ENCODE assay signal across 8 cellular contexts in the genomic region with DNA sequence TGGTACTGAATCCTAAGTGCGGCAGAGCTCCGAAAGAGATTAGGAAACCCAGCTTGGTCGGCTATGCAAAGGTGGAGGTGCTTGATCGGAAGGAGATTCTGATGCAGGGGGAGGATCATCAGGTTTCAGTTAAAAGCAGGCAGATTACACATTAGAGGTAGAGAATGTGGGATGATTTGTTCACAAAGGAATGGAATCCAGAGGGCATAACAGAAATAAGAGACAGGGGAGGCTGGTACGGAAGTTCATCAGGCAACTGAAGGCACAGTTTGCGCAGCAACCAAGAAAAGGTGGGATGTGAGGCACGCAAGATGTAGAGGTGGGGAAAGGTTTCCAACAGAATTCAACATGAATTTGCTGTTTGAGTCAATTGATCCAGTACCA. TPM values are rescaled to one million over a fixed set of nuclear protein-coding genes. Genes with fewer than 3 reads are reported as not detected.
A peak's percentile ranks its signal among the peaks of the same experiment; 100 is the strongest.
DNase-seq lines count a peak whose midpoint lies in the region; ATAC-seq and TF ChIP-seq lines count a peak whose summit lies in the region.

No MANE protein-coding gene starts in this region.

- no peaks in the 10 kb centered on the region for H3F3A ChIP-seq in DOHH2 (ENCODE audit: control insufficient read depth, insufficient read depth)

- H3K4me3 ChIP-seq in DOHH2 (ENCODE audit: low read length), result peak overlapping the region; percentile 91
- no peak overlapping the region for H3K4me3 ChIP-seq in H7 (ENCODE audit: insufficient read depth, low read depth, low read length)
- peak overlapping the region; percentile 92 for H3K4me3 ChIP-seq in OCI-LY7 (ENCODE audit: low read depth, low read length, poor library complexity, severe bottlenecking)
- H3K4me3 ChIP-seq in fibroblast of villous mesenchyme (ENCODE audit: low read depth, low read length), result peak overlapping the region; percentile 92
- H3K4me3 ChIP-seq in prostate gland, result peak overlapping the region; percentile 81 to 96

- H3K27me3 ChIP-seq in DOHH2 (ENCODE audit: control insufficient read depth, low read length) (no peaks in the 10 kb centered on the region), H7 (ENCODE audit: control insufficient read depth, insufficient read depth, low read length) (no peaks in the 10 kb centered on the region), prostate gland (replicated peaks; ENCODE audit: insufficient read depth) (no peaks in the 10 kb centered on the region)

- H3K4me1 ChIP-seq in DOHH2 (ENCODE audit: control insufficient read depth, low read length) (peaks cover 18% of the 10 kb centered on the region), OCI-LY7 (ENCODE audit: insufficient read depth, low read length, poor library complexity, severe bottlenecking) (peaks cover 16% of the 10 kb centered on the region), prostate gland (replicated peaks) (no peaks in the 10 kb centered on the region)

- ATAC-seq in HG03108 (IDR thresholded peaks at IDR 0.05; ENCODE audit: unreplicated experiment), result no peak

- no TSS peak for BruUV-seq in OCI-LY7 (replicated peaks; lab: Mats Ljungman, UMichigan)

- POLR2A ChIA-PET in OCI-LY7 (lab: Charles Lee), result no interaction called here

- WGBS in prostate gland, result 84% methylated on average over 7 of the region's 7 CpGs

- no peaks in the 10 kb centered on the region; the same call in 1 of the 2 replicates for H4K20me1 ChIP-seq in DOHH2 (ENCODE audit: control insufficient read depth, insufficient read depth, low read depth, low read length)
- H4K20me1 ChIP-seq in OCI-LY7 (ENCODE audit: insufficient read depth, low read length), result peaks cover 11% of the 10 kb centered on the region

- H3K27ac ChIP-seq in DOHH2 (ENCODE audit: low read depth, low read length), result no peak overlapping the region
- no peak overlapping the region for H3K27ac ChIP-seq in OCI-LY7 (ENCODE audit: low read depth, low read length, poor library complexity, severe bottlenecking)
- H3K27ac ChIP-seq in prostate gland, result peak overlapping the region; percentile 93 to 97

- H3K4me2 ChIP-seq in DOHH2 (ENCODE audit: low read length) (peak overlapping the region; percentile 76), OCI-LY7 (ENCODE audit: low read length) (peak overlapping the region; percentile 94; the same call in 1 of the 2 replicates)

- TF ChIP-seq CTCF in DOHH2 (IDR thresholded peaks at IDR 0.05; ENCODE audit: low read depth, low read length, poor library complexity, severe bottlenecking), result no peak
- no peak for TF ChIP-seq CTCF in OCI-LY7 (conservative IDR thresholded peaks at IDR 0.05; ENCODE audit: low read length)
- TF ChIP-seq CTCF in fibroblast of villous mesenchyme (IDR thresholded peaks at IDR 0.05; ENCODE audit: insufficient read depth, low read depth, low read length), result no peak
- no peak for TF ChIP-seq CTCF in prostate gland (IDR thresholded peaks at IDR 0.05)

- DNase-seq in H7 (peak; percentile 24), OCI-LY7 (ENCODE audit: low spot score) (no peak), fibroblast of villous mesenchyme (ENCODE audit: low read depth) (no peak), prostate gland (ENCODE audit: low spot score) (no peak), middle frontal gyrus (ENCODE audit: extremely low spot score, low spot score) (no peak), NCI-H1694 (lab: John Stamatoyannopoulos, UW) (no peak)

- H3K36me3 ChIP-seq in DOHH2 (ENCODE audit: control insufficient read depth, low read length), result peaks cover 36% of the 10 kb centered on the region
- no peaks in the 10 kb centered on the region; the same call in none of the 2 replicates for H3K36me3 ChIP-seq in H7 (replicated peaks; ENCODE audit: control insufficient read depth, insufficient read depth, low read length)
- peaks cover 31% of the 10 kb centered on the region for H3K36me3 ChIP-seq in OCI-LY7 (ENCODE audit: insufficient read depth, low read length)
- no peaks in the 10 kb centered on the region for H3K36me3 ChIP-seq in prostate gland

- H3K9me3 ChIP-seq in DOHH2 (ENCODE audit: control insufficient read depth, insufficient read depth, low read length), result no peaks in the 10 kb centered on the region
- no peaks in the 10 kb centered on the region for H3K9me3 ChIP-seq in OCI-LY7 (ENCODE audit: low read length)
- H3K9me3 ChIP-seq in prostate gland, result no peaks in the 10 kb centered on the region

- CTCF ChIA-PET in OCI-LY7 (lab: Charles Lee; ENCODE audit: unreplicated experiment), result no interaction called here

- no peaks in the 10 kb centered on the region; the same call in 1 of the 2 replicates for H3K9me2 ChIP-seq in DOHH2 (replicated peaks; ENCODE audit: control insufficient read depth, low read length)
- no peaks in the 10 kb centered on the region for H3K9me2 ChIP-seq in OCI-LY7 (ENCODE audit: insufficient read depth, low read length)

- peak overlapping the region; percentile 99 for H2AFZ ChIP-seq in OCI-LY7 (ENCODE audit: low read length)

- H3K79me2 ChIP-seq in DOHH2 (ENCODE audit: control insufficient read depth, low read length) (peaks cover 45% of the 10 kb centered on the region), OCI-LY7 (ENCODE audit: insufficient read depth, low read depth, low read length) (peaks cover 42% of the 10 kb centered on the region)

- no peak for TF ChIP-seq POLR2A in prostate gland (IDR thresholded peaks at IDR 0.05)

- intact Hi-C loops in OCI-LY7 (cut with micrococcal nuclease; ENCODE audit: unreplicated experiment) (loop anchor here (5.0 kb wide), 1 partner anchor 693 kb away; no protein-coding TSS in a partner anchor), prostate gland (cut with DNase I) (loop anchor here (10.0 kb wide), 1 partner anchor 355 kb away; no protein-coding TSS in a partner anchor)

RNA-seq across cellular contexts. Expression of a gene that starts 0.4 kb away (rescaled TPM):
- 41.3 and 60.6 TPM in 2 replicates for total RNA-seq in H7 (2014; rRNA removed; shearing (Covaris generic))
- total RNA-seq in OCI-LY7 (2014; rRNA removed; shearing (Covaris generic)), result 34.3 and 41.7 TPM in 2 replicates
- 56.0 and 60.9 TPM in 2 replicates for total RNA-seq in OCI-LY7 (2022)
- total RNA-seq in fibroblast of villous mesenchyme, result 24.6 and 25.8 TPM in 2 replicates
- total RNA-seq in prostate gland, result 10 to 100 TPM; 12.1 to 22.7 TPM

Comparison
In these comparisons a context has a peak if more than half of its experiments do, and no peak if none do; other contexts are left out.
1. H3K27ac ChIP-seq: peak in prostate gland (2 of 2); none in DOHH2 (single experiment) and OCI-LY7 (single experiment).